18 cellular contexts compared by ENCODE assay signal in the genomic region with DNA sequence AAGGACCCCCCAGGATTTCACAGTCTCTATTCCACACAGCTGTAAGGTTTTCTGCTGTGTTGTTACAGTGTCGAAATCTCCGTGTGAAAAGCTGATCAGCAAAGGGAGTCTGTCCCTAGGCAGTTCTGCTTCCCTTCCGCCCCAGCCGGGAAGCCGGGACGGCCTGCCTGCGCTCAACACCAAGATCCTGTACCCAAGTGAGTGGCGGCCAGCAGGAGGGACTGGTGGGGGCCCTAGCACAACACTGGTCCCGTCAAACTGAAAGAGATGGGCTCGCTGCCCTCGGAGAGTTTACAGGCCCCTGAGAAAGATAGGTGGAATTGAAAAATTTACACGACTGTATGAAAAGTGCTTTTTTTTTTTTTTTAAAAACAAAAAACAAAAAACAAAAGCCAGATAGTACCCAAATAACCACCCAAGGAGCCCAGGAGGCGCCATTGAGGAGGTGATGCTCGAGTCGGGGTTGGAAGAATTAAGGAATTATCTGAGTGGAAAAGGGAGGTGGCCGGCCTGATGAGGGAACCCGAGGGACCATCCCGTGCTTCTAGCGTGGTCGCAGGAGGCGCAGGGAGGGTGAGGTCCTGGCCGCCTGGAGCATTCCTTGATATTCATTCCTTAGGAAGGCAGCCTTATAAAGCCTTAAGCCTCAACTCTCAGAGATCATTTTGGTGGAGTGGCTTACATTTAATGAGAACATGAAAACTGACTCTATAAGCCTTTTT.
DNase-seq lines count a peak whose midpoint lies in the region; ATAC-seq, FAIRE-seq and TF ChIP-seq lines count a peak whose summit lies in the region.
"Had no signal": no experiment of that assay in that cellular context is flagged by ENCODE, and none has a peak within 500 bp of the region (broad histone marks: within the 10 kb centered on the region; RNA-seq: fewer than 3 reads in every experiment).

No MANE protein-coding gene starts in this region.

- FAIRE-seq in frontal cortex (lab: Jason Lieb, UNC), result no peak
- FAIRE-seq: G401.6, GM12892, GM19239 had no signal

- TF ChIP-seq CTCF in right atrium auricular region (IDR thresholded peaks at IDR 0.05) (no peak), upper lobe of right lung (IDR thresholded peaks at IDR 0.05) (no peak)

- DNase-seq in cardiac septum (ENCODE audit: low spot score), result peak; percentile 27
- DNase-seq in right atrium auricular region (ENCODE audit: low spot score), result no peak
- DNase-seq in posterior vena cava (ENCODE audit: low spot score), result peak; percentile 72
- peak; percentile 48 for DNase-seq in upper lobe of right lung
- no peak for DNase-seq in UCSD-AML1 (lab: John Stamatoyannopoulos, UW; ENCODE audit: unreplicated experiment)
- DNase-seq in frontal cortex (ENCODE audit: low spot score in 2 of 2), result no peak
- no peak for DNase-seq in dermis blood vessel endothelial cell
- DNase-seq: CD4-positive, alpha-beta memory T cell; DMS79 treated with DMSO at 0.1 percent for 48 hours; NCI-H1930; NCI-H2171 treated with DMSO at 0.1 percent for 48 hours; NCI-H774 had no signal

- H3K27ac ChIP-seq in right atrium auricular region (no peak overlapping the region), ectodermal cell (ENCODE audit: insufficient read depth, low read depth, low read length, poor library complexity, severe bottlenecking) (peak overlapping the region; percentile 36), upper lobe of right lung (no peak overlapping the region)

- H3K4me1 ChIP-seq in right atrium auricular region (no peaks in the 10 kb centered on the region), ectodermal cell (ENCODE audit: control insufficient read depth, insufficient read depth, low read length) (peaks cover 3% of the 10 kb centered on the region), upper lobe of right lung (no peaks in the 10 kb centered on the region)

- intact Hi-C loops in cardiac septum (cut with DNase I) (no loop called here), posterior vena cava (cut with DNase I) (no loop called here), upper lobe of right lung (cut with DNase I) (no loop called here)

- H3K4me3 ChIP-seq in right atrium auricular region (no peak overlapping the region), ectodermal cell (ENCODE audit: insufficient read depth, low read depth, low read length) (no peak overlapping the region), upper lobe of right lung (no peak overlapping the region)
- H3K4me3 ChIP-seq: HAP-1 had no signal

- H3K9me3 ChIP-seq in right atrium auricular region (no peaks in the 10 kb centered on the region), ectodermal cell (ENCODE audit: control insufficient read depth, low read length) (no peaks in the 10 kb centered on the region), upper lobe of right lung (no peaks in the 10 kb centered on the region)
- H3K9me3 ChIP-seq: HAP-1 had no signal

- 91% methylated on average over 21 of the region's 22 CpGs for WGBS in ectodermal cell, 2 experiments

- H3K27me3 ChIP-seq in right atrium auricular region (no peaks in the 10 kb centered on the region), ectodermal cell (ENCODE audit: control insufficient read depth, insufficient read depth, low read length, poor library complexity, severe bottlenecking) (no peaks in the 10 kb centered on the region), upper lobe of right lung (no peaks in the 10 kb centered on the region)

- peaks cover 100% of the 10 kb centered on the region for H3K36me3 ChIP-seq in right atrium auricular region
- H3K36me3 ChIP-seq in ectodermal cell (ENCODE audit: control insufficient read depth, insufficient read depth, low read length), result no peaks in the 10 kb centered on the region
- H3K36me3 ChIP-seq in upper lobe of right lung, result peaks cover 97% of the 10 kb centered on the region

- ATAC-seq in upper lobe of right lung, result no peak
- ATAC-seq: Panc1 had no signal

Comparison
In these comparisons a context has a peak if more than half of its experiments do, and no peak if none do; other contexts are left out.
1. DNase-seq: peak in cardiac septum (single experiment), posterior vena cava (single experiment) and upper lobe of right lung (single experiment); none in right atrium auricular region (single experiment), UCSD-AML1 (single experiment), frontal cortex (0 of 2) and dermis blood vessel endothelial cell (single experiment).